Comparison of ENCODE assay signal across 7 cellular contexts in genomic region chrX:119750751-119751150, GRCh38. TPM values are rescaled to one million over a fixed set of nuclear protein-coding genes. Genes with fewer than 3 reads are reported as not detected.
"Had no signal": no experiment of that assay in that cellular context is flagged by ENCODE, and none has a peak within 500 bp of the region (broad histone marks: within the 10 kb centered on the region; RNA-seq: fewer than 3 reads in every experiment).

No MANE protein-coding gene starts in this region.

RNA-seq across cellular contexts. Expression of gene SOWAHD, which starts 7.6 kb away (rescaled TPM):
- total RNA-seq: natural killer cell treated with Interleukin-12 subunit alpha and Interleukin-12 subunit beta and Interleukin-15 and Interleukin-18, amount 100 ng/mL, for 72 hours; occipital lobe; psoas muscle; pulmonary artery endothelial cell; right atrium auricular region; smooth muscle cell had no signal
- polyA plus RNA-seq: neural cell, smooth muscle cell had no signal
